In the genomic region with DNA sequence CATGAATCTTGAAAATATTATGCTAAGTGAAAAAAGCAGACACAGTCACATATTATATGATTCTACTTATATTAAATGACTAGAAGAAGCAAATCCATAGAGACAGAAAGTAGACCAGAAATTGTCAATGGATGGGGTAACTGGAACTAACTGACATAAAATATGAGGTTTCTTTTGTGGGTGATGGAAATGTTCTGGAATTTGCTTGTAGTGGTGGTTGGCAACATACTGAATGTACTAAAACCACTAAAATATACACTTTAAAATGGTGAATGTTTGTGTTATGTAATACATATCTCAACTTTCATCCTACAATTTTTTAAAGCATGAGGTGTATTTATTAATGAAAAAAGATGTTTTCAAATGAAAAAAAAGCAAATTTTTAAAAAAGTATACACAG, we compare ENCODE assay signal across 21 cellular contexts. TPM values are rescaled to one million over a fixed set of nuclear protein-coding genes. Genes with fewer than 3 reads are reported as not detected.
DNase-seq lines count a peak whose midpoint lies in the region; ATAC-seq and TF ChIP-seq lines count a peak whose summit lies in the region.
"Had no signal": no experiment of that assay in that cellular context is flagged by ENCODE, and none has a peak within 500 bp of the region (broad histone marks: within the 10 kb centered on the region; RNA-seq: fewer than 3 reads in every experiment).

No MANE protein-coding gene starts in this region.

- POLR2A ChIA-PET in naive thymus-derived CD8-positive, alpha-beta T cell (lab: Charles Lee) = interaction anchor here (1.0 to 1.2 kb wide), 2 partner anchors 13 to 19 kb away, joined by 3 read pairs; no protein-coding TSS in a partner anchor
- POLR2A ChIA-PET in WTC11 (lab: Charles Lee) = no interaction called here

- peak overlapping the region; percentile 40 for H3K27ac Mint-ChIP-seq in activated T-cell treated with anti-CD3 and anti-CD28 coated beads, Interleukin-2, amount 50 U/mL, for 24 hours
- H3K27ac Mint-ChIP-seq in activated naive CD8-positive, alpha-beta T cell = peak overlapping the region; percentile 66
- H3K27ac Mint-ChIP-seq in effector memory CD8-positive, alpha-beta T cell = peak overlapping the region; percentile 67 to 78
- peak overlapping the region in 8 of 10 donors; percentile 29 to 87 (median 72) for H3K27ac Mint-ChIP-seq in naive thymus-derived CD8-positive, alpha-beta T cell
- H3K27ac Mint-ChIP-seq in WTC11 = no peak overlapping the region

- no peak for DNase-seq in activated T-cell treated with anti-CD3 and anti-CD28 coated beads, Interleukin-2, amount 50 U/mL, for 24 hours
- DNase-seq in activated T-cell treated with anti-CD3 and anti-CD28 coated beads, Interleukin-2, amount 50 U/mL, for 48 hours = no peak
- DNase-seq in effector memory CD8-positive, alpha-beta T cell = no peak
- DNase-seq in naive thymus-derived CD8-positive, alpha-beta T cell = no peak
- no peak for DNase-seq in stimulated activated CD4-positive, alpha-beta T cell treated with anti-CD3 and anti-CD28 coated beads, Interleukin-4, amount 100 ng/mL, for 4 hours
- DNase-seq in WTC11 (ENCODE audit: low spot score) (no peak), NOMO-1 treated with dmso at 0.1 percent for 144 hours (lab: John Stamatoyannopoulos, UW; ENCODE audit: unreplicated experiment) (no peak)
- DNase-seq: activated CD8-positive, alpha-beta memory T cell treated with anti-CD3 and anti-CD28 coated beads, Interleukin-2, amount 50 U/mL, for 48 hours; activated effector memory CD4-positive, alpha-beta T cell treated with anti-CD3 and anti-CD28 coated beads, Interleukin-2, amount 50 U/mL, for 16 hours; COR-L47; effector CD4-positive, alpha-beta T cell; glutamatergic neuron; NCI-H1417 treated with DMSO at 0.1 percent for 48 hours; NCI-H2081 treated with DMSO at 0.1 percent for 48 hours; NCI-H446; nucleus accumbens; PC-9; Right ventricle myocardium superior; T1000 had no signal

- TF ChIP-seq CTCF in WTC11 (IDR thresholded peaks at IDR 0.05) = no peak

- no peak for ATAC-seq in effector memory CD8-positive, alpha-beta T cell (replicated peaks)
- ATAC-seq in naive thymus-derived CD8-positive, alpha-beta T cell = peak in 1 of 2 donors; percentile 3
- no peak for ATAC-seq in WTC11
- ATAC-seq: K562 had no signal

- no peak overlapping the region for H3K4me3 Mint-ChIP-seq in activated T-cell treated with anti-CD3 and anti-CD28 coated beads, Interleukin-2, amount 50 U/mL, for 24 hours
- no peak overlapping the region for H3K4me3 Mint-ChIP-seq in activated naive CD8-positive, alpha-beta T cell
- peak overlapping the region; percentile 41 to 58 for H3K4me3 Mint-ChIP-seq in effector memory CD8-positive, alpha-beta T cell
- H3K4me3 Mint-ChIP-seq in naive thymus-derived CD8-positive, alpha-beta T cell = peak overlapping the region in 7 of 10 donors; percentile 7 to 67 (median 39)
- H3K4me3 Mint-ChIP-seq in WTC11 = no peak overlapping the region

- CTCF ChIA-PET in WTC11 (lab: Charles Lee) = interaction anchor here (0.7 kb wide), 1 partner anchor 228 kb away, joined by 4 read pairs; no protein-coding TSS in a partner anchor

- no peaks in the 10 kb centered on the region for H3K9me3 Mint-ChIP-seq in activated T-cell treated with anti-CD3 and anti-CD28 coated beads, Interleukin-2, amount 50 U/mL, for 24 hours
- H3K9me3 Mint-ChIP-seq in activated naive CD8-positive, alpha-beta T cell (ENCODE audit: low read depth) = no peaks in the 10 kb centered on the region
- H3K9me3 Mint-ChIP-seq in effector memory CD8-positive, alpha-beta T cell = no peaks in the 10 kb centered on the region
- no peaks in the 10 kb centered on the region for H3K9me3 Mint-ChIP-seq in naive thymus-derived CD8-positive, alpha-beta T cell
- H3K9me3 Mint-ChIP-seq in WTC11 = no peaks in the 10 kb centered on the region

- H3K4me1 Mint-ChIP-seq in activated T-cell treated with anti-CD3 and anti-CD28 coated beads, Interleukin-2, amount 50 U/mL, for 24 hours (ENCODE audit: low read depth) = peaks cover 83% of the 10 kb centered on the region
- peaks cover 86% of the 10 kb centered on the region for H3K4me1 Mint-ChIP-seq in activated naive CD8-positive, alpha-beta T cell (ENCODE audit: low read depth)
- peaks cover 53 to 73% of the 10 kb centered on the region in 2 donors for H3K4me1 Mint-ChIP-seq in effector memory CD8-positive, alpha-beta T cell (ENCODE audit: low read depth in 2 of 2)
- peaks cover 32 to 96% (median 79%) of the 10 kb centered on the region in 4 donors for H3K4me1 Mint-ChIP-seq in naive thymus-derived CD8-positive, alpha-beta T cell
- peaks cover 10% of the 10 kb centered on the region for H3K4me1 Mint-ChIP-seq in WTC11

- no peaks in the 10 kb centered on the region for H3K27me3 Mint-ChIP-seq in activated T-cell treated with anti-CD3 and anti-CD28 coated beads, Interleukin-2, amount 50 U/mL, for 24 hours
- no peaks in the 10 kb centered on the region for H3K27me3 Mint-ChIP-seq in activated naive CD8-positive, alpha-beta T cell
- no peaks in the 10 kb centered on the region for H3K27me3 Mint-ChIP-seq in effector memory CD8-positive, alpha-beta T cell
- H3K27me3 Mint-ChIP-seq in naive thymus-derived CD8-positive, alpha-beta T cell = no peaks in the 10 kb centered on the region
- H3K27me3 Mint-ChIP-seq in WTC11 (ENCODE audit: low read depth) = no peaks in the 10 kb centered on the region

- peaks cover 30% of the 10 kb centered on the region for H3K36me3 Mint-ChIP-seq in activated T-cell treated with anti-CD3 and anti-CD28 coated beads, Interleukin-2, amount 50 U/mL, for 24 hours (ENCODE audit: low read depth)
- H3K36me3 Mint-ChIP-seq in activated naive CD8-positive, alpha-beta T cell = peaks cover 8% of the 10 kb centered on the region
- H3K36me3 Mint-ChIP-seq in effector memory CD8-positive, alpha-beta T cell (ENCODE audit: insufficient read depth) = peaks cover 80% of the 10 kb centered on the region
- H3K36me3 Mint-ChIP-seq in naive thymus-derived CD8-positive, alpha-beta T cell = peaks cover 0 to 33% (median 0%) of the 10 kb centered on the region in 3 donors
- no peaks in the 10 kb centered on the region for H3K36me3 Mint-ChIP-seq in WTC11

TF ChIP-seq in WTC11, 78 proteins besides CTCF, POLR2A, EP300 and RAD21:
- TF ChIP-seq ZNF219 (CRISPR knock-in tag; IDR thresholded peaks at IDR 0.05; ENCODE audit: borderline replicate concordance) = no peak

RNA-seq across cellular contexts. Expression of gene CNOT6L, which starts 14.7 kb away (rescaled TPM):
- total RNA-seq in naive thymus-derived CD8-positive, alpha-beta T cell = 100 to 1,000 TPM; 227 to 231 TPM
- polyA plus RNA-seq in naive thymus-derived CD8-positive, alpha-beta T cell = 10 to 100 TPM; 58.3 to 61.5 (median 60.2) TPM
- total RNA-seq in WTC11 (2021) = 19.5 to 21.6 TPM (median 20.1 TPM) in 3 replicates

RNA-seq across cellular contexts. Expression of gene MRPL1, which starts 58.2 kb away (rescaled TPM):
- 10 to 100 TPM; 27.0 to 28.7 TPM for total RNA-seq in naive thymus-derived CD8-positive, alpha-beta T cell
- polyA plus RNA-seq in naive thymus-derived CD8-positive, alpha-beta T cell = 10 to 100 TPM; 35.6 to 37.9 (median 37.1) TPM
- total RNA-seq in WTC11 (2021) = 24.3 to 27.9 TPM (median 25.7 TPM) in 3 replicates

Comparison
In these comparisons a context has a peak if more than half of its experiments do, and no peak if none do; other contexts are left out.
1. H3K4me3 Mint-ChIP-seq: peak in effector memory CD8-positive, alpha-beta T cell (2 of 2) and naive thymus-derived CD8-positive, alpha-beta T cell (7 of 10); none in activated T-cell treated with anti-CD3 and anti-CD28 coated beads, Interleukin-2, amount 50 U/mL, for 24 hours (single experiment), activated naive CD8-positive, alpha-beta T cell (single experiment) and WTC11 (single experiment).
2. RNA of gene CNOT6L, which starts 14.7 kb away (total RNA-seq): 227 to 231 TPM in naive thymus-derived CD8-positive, alpha-beta T cell; 19.5 to 21.6 TPM in WTC11; every median in the first group is over 10 times any median in the second.